ENCODE assay signal across 12 cellular contexts in the genomic region with DNA sequence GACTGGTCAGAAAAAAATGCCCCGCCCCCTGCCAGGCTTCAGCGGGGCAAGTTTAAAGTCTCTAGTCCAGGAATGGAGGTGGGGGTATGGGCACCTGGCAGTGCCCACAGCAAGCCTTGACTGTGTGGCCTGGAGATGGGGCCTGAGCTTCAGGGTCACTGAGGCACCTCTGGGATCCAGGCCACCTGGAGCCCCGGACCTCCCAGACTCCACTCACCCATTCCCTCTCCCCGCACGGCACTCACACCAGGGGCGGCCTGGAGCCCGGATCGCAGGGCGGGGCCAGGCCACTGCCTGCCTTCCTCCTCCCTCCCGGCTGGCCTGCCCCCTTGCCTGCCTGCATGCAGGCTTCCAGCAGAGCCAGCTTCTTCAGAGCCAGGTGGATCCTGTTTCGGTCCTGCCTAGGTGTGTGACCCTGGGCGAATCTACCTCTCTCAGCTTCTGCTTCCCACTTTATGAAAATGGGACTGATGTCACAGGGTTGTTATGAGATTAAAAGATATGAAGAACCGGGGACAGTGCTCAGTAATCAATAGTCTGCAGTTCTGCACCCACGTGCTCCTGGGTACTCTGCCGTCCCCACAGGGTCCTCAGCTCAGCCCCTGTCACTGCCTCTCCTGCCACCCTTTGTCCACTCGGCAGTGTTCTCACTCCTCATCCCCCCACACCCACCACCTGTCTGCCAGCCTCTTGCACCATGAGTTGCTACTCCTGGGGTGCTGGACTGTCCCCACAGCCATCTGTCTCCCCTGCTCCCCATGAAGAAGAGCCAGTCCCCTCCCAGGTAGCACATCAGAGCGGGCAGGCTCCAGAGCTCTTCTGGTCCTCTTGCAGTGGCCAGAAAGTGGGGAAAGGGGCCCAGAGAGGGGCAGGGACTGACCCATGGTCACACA. TPM values are rescaled to one million over a fixed set of nuclear protein-coding genes. Genes with fewer than 3 reads are reported as not detected.
DNase-seq lines count a peak whose midpoint lies in the region; ATAC-seq, FAIRE-seq and TF ChIP-seq lines count a peak whose summit lies in the region.
"Had no signal": no experiment of that assay in that cellular context is flagged by ENCODE, and none has a peak within 500 bp of the region (broad histone marks: within the 10 kb centered on the region; RNA-seq: fewer than 3 reads in every experiment).

No MANE protein-coding gene starts in this region.

- H3K27me3 Mint-ChIP-seq in endothelial cell (ENCODE audit: unreplicated experiment) = peaks cover 19% of the 10 kb centered on the region

- H3K4me1 Mint-ChIP-seq in endothelial cell (ENCODE audit: unreplicated experiment) = peaks cover 4% of the 10 kb centered on the region

- no peaks in the 10 kb centered on the region for H3K9me3 ChIP-seq in A549
- no peaks in the 10 kb centered on the region for H3K9me3 ChIP-seq in HUES48 (ENCODE audit: control insufficient read depth, insufficient read depth, low read length)
- H3K9me3 ChIP-seq: HAP-1 had no signal

- peak; percentile 70 to 88 for DNase-seq in A549 (ENCODE audit: low read depth in 1 of 2, low spot score in 1 of 2)
- peak; percentile 33 for DNase-seq in endothelial cell (ENCODE audit: low spot score)
- peak; percentile 24 to 62 for DNase-seq in lung microvascular endothelial cell (ENCODE audit: low read depth in 2 of 2)
- no peak for DNase-seq in activated CD4-positive, alpha-beta T cell treated with anti-CD3 and anti-CD28 coated beads, Interleukin-2, amount 50 U/mL, for 1 hour
- DNase-seq: activated naive CD8-positive, alpha-beta T cell treated with anti-CD3 and anti-CD28 coated beads, Interleukin-2, amount 10 ng/mL, durations not matched to agents 7 days and 5 days; CD8-positive, alpha-beta memory T cell; stimulated activated CD4-positive, alpha-beta T cell treated with anti-CD3 and anti-CD28 coated beads, Interleukin-2, amount 100 ng/mL, for 48 hours had no signal

- TF ChIP-seq POLR2A in A549 (IDR thresholded peaks at IDR 0.05; ENCODE audit: low read length) = no peak

- peak; percentile 58 to 84 for ATAC-seq in A549
- no peak for ATAC-seq in GM18909 (IDR thresholded peaks at IDR 0.05; ENCODE audit: poor library complexity, unreplicated experiment)
- no peak for ATAC-seq in HG02759 (IDR thresholded peaks at IDR 0.05; ENCODE audit: unreplicated experiment)
- no peak for ATAC-seq in GM18511 (IDR thresholded peaks at IDR 0.05; ENCODE audit: unreplicated experiment)

- CTCF ChIA-PET in A549 (lab: Yijun Ruan, JAX) = interaction anchor here (0.7 to 50.7 kb wide), 4 partner anchors 8 to 457 kb away, joined by 3 to 1391 read pairs (median 14); partner anchors contain the start of genes PPP1R1B and STARD3

- H3K4me2 ChIP-seq in A549 = peak overlapping the region; percentile 70

- no peak overlapping the region for H3K27ac Mint-ChIP-seq in endothelial cell (ENCODE audit: unreplicated experiment)
- H3K27ac Mint-ChIP-seq: activated naive CD8-positive, alpha-beta T cell treated with anti-CD3 and anti-CD28 coated beads, Interleukin-2, amount 10 ng/mL, durations not matched to agents 7 days and 5 days had no signal

- no peak overlapping the region for H3K4me3 Mint-ChIP-seq in endothelial cell (ENCODE audit: unreplicated experiment)
- H3K4me3 Mint-ChIP-seq: activated naive CD8-positive, alpha-beta T cell treated with anti-CD3 and anti-CD28 coated beads, Interleukin-2, amount 10 ng/mL, durations not matched to agents 7 days and 5 days had no signal

- peaks cover 25% of the 10 kb centered on the region for H3K27me3 ChIP-seq in HUES48 (ENCODE audit: control insufficient read depth, insufficient read depth, low read length)

- TF ChIP-seq CTCF in A549 (IDR thresholded peaks at IDR 0.05) (no peak), endothelial cell (IDR thresholded peaks at IDR 0.05; ENCODE audit: unreplicated experiment) (no peak)

- 0 out of 3 replicates have a peak overlapping the region, but pooled peaks have one; percentile 5 for H3K4me3 ChIP-seq in A549
- H3K4me3 ChIP-seq in HUES48 (ENCODE audit: low read depth, low read length) = peak overlapping the region; percentile 46
- H3K4me3 ChIP-seq: HAP-1 had no signal

- H3K36me3 ChIP-seq in HUES48 (ENCODE audit: control insufficient read depth, insufficient read depth, low read length) = peaks cover 20% of the 10 kb centered on the region
- H3K36me3 ChIP-seq: HAP-1 had no signal

- FAIRE-seq in A549 (lab: Jason Lieb, UNC) = no peak

- 23% methylated on average over 17 of the region's 17 CpGs for WGBS in A549 (ENCODE audit: missing lambda C conversion rate)

- POLR2A ChIA-PET in A549 (lab: Yijun Ruan, JAX) = interaction anchor here (0.7 kb wide), 1 partner anchor 66 kb away, joined by 3 read pairs; no protein-coding TSS in a partner anchor

- peaks cover 7% of the 10 kb centered on the region for H3K36me3 Mint-ChIP-seq in endothelial cell (ENCODE audit: low read depth, unreplicated experiment)

- TF ChIP-seq EP300 in A549 (IDR thresholded peaks at IDR 0.05) = no peak

- no peak for TF ChIP-seq RAD21 in A549 (conservative IDR thresholded peaks at IDR 0.05 in 1 of 2, IDR thresholded peaks at IDR 0.05 in 1 of 2)

- H3K9me3 Mint-ChIP-seq in endothelial cell (ENCODE audit: unreplicated experiment) = no peaks in the 10 kb centered on the region
- H3K9me3 Mint-ChIP-seq: activated naive CD8-positive, alpha-beta T cell treated with anti-CD3 and anti-CD28 coated beads, Interleukin-2, amount 10 ng/mL, durations not matched to agents 7 days and 5 days; CD8-positive, alpha-beta memory T cell had no signal

- H3K4me1 ChIP-seq in A549 (peaks cover 61% of the 10 kb centered on the region), HUES48 (ENCODE audit: control insufficient read depth, insufficient read depth, low read length) (peaks cover 49% of the 10 kb centered on the region)

- H3K27ac ChIP-seq in A549 (peak overlapping the region; percentile 25 to 79), HUES48 (ENCODE audit: low read depth, low read length) (peak overlapping the region; percentile 52)

- no peak overlapping the region for H3K9ac ChIP-seq in HUES48 (ENCODE audit: low read depth, low read length)

TF ChIP-seq in A549, 52 proteins besides CTCF, POLR2A, EP300 and RAD21:
- no peak for TF ChIP-seq HEYL (CRISPR knock-in tag; IDR thresholded peaks at IDR 0.05)
- peak; percentile 56 for TF ChIP-seq ZFP36 (IDR thresholded peaks at IDR 0.05; ENCODE audit: borderline replicate concordance, partially characterized antibody)

RNA-seq across cellular contexts. Expression of gene TCAP, which starts 1.2 kb away (rescaled TPM):
- 0.41 and 0.67 TPM in 2 replicates for polyA plus RNA-seq in A549 (2011; rRNA removed)
- 0.40 and 0.61 TPM in 2 replicates for polyA plus RNA-seq in A549 (2012; cell fraction: cytosol; rRNA removed)
- polyA plus RNA-seq in A549 (2012; cell fraction: nucleus; rRNA removed) = 3.7 and 4.3 TPM in 2 replicates
- polyA plus RNA-seq in A549 (2017; fragmentation: RNase III; extraction: RNeasy Plus Mini Kit Qiagen cat#74134 plus additional on column Dnase treatment) = 1.0 to 1.6 TPM (median 1.2 TPM) in 3 replicates
- 0.73 and 1.2 TPM in 2 replicates for polyA minus RNA-seq in A549 (2011; rRNA and poly(A)+ RNA removed)
- 1.2 TPM for total RNA-seq in endothelial cell (ENCODE audit: unreplicated experiment)
- total RNA-seq in lung microvascular endothelial cell = under 0.01 and 0.60 TPM in 2 replicates
- polyA plus RNA-seq: CD8-positive, alpha-beta memory T cell had no signal

RNA-seq across cellular contexts. Expression of gene PNMT, which starts 4.3 kb away (rescaled TPM):
- polyA plus RNA-seq in A549 (2011; rRNA removed) (not detected in 2 replicates), A549 (2017; fragmentation: RNase III; extraction: RNeasy Plus Mini Kit Qiagen cat#74134 plus additional on column Dnase treatment) (0.16 TPM in 1 of 3 replicates, not detected in the others)
- 0.05 and 0.16 TPM in 2 replicates for polyA plus RNA-seq in A549 (2012; cell fraction: cytosol; rRNA removed)
- polyA plus RNA-seq in A549 (2012; cell fraction: nucleus; rRNA removed) = 0.12 TPM in 1 of 2 replicates, not detected in the other
- polyA minus RNA-seq in A549 (2011; rRNA and poly(A)+ RNA removed) = not detected in 2 replicates
- total RNA-seq in endothelial cell (ENCODE audit: unreplicated experiment) (not detected), lung microvascular endothelial cell (0.65 and 2.8 TPM in 2 replicates)
- total RNA-seq: activated naive CD8-positive, alpha-beta T cell treated with anti-CD3 and anti-CD28 coated beads, Interleukin-2, amount 10 ng/mL, durations not matched to agents 7 days and 5 days; CD8-positive, alpha-beta memory T cell had no signal

RNA-seq across cellular contexts. Expression of gene PGAP3, which starts 23.9 kb away (rescaled TPM):
- polyA plus RNA-seq in A549 (2011; rRNA removed) (8.5 and 10.6 TPM in 2 replicates), A549 (2017; fragmentation: RNase III; extraction: RNeasy Plus Mini Kit Qiagen cat#74134 plus additional on column Dnase treatment) (6.2 to 8.0 TPM (median 7.3 TPM) in 3 replicates)
- 8.7 and 11.2 TPM in 2 replicates for polyA plus RNA-seq in A549 (2012; cell fraction: cytosol; rRNA removed)
- polyA plus RNA-seq in A549 (2012; cell fraction: nucleus; rRNA removed) = 45.5 and 48.0 TPM in 2 replicates
- polyA minus RNA-seq in A549 (2011; rRNA and poly(A)+ RNA removed) = 15.5 and 18.5 TPM in 2 replicates
- total RNA-seq in endothelial cell (ENCODE audit: unreplicated experiment) (11.2 TPM), lung microvascular endothelial cell (3.2 and 3.3 TPM in 2 replicates)

RNA-seq across cellular contexts. Expression of gene STARD3, which starts 27.0 kb away (rescaled TPM):
- polyA plus RNA-seq in A549 (2011; rRNA removed) (56.0 and 60.9 TPM in 2 replicates), A549 (2017; fragmentation: RNase III; extraction: RNeasy Plus Mini Kit Qiagen cat#74134 plus additional on column Dnase treatment) (53.0 to 56.1 TPM (median 54.6 TPM) in 3 replicates)
- polyA plus RNA-seq in A549 (2012; cell fraction: cytosol; rRNA removed) = 83.7 and 101 TPM in 2 replicates
- 261 and 339 TPM in 2 replicates for polyA plus RNA-seq in A549 (2012; cell fraction: nucleus; rRNA removed)
- polyA minus RNA-seq in A549 (2011; rRNA and poly(A)+ RNA removed) = 77.8 and 87.0 TPM in 2 replicates
- total RNA-seq in endothelial cell (ENCODE audit: unreplicated experiment) (77.7 TPM), lung microvascular endothelial cell (29.2 and 52.0 TPM in 2 replicates)

RNA-seq across cellular contexts. Expression of gene ERBB2, which starts 35.9 kb away (rescaled TPM):
- polyA plus RNA-seq in A549 (2011; rRNA removed) (22.4 and 34.8 TPM in 2 replicates), A549 (2017; fragmentation: RNase III; extraction: RNeasy Plus Mini Kit Qiagen cat#74134 plus additional on column Dnase treatment) (28.6 to 32.4 TPM (median 32.0 TPM) in 3 replicates)
- polyA plus RNA-seq in A549 (2012; cell fraction: cytosol; rRNA removed) = 18.9 and 24.0 TPM in 2 replicates
- 55.4 and 64.4 TPM in 2 replicates for polyA plus RNA-seq in A549 (2012; cell fraction: nucleus; rRNA removed)
- polyA minus RNA-seq in A549 (2011; rRNA and poly(A)+ RNA removed) = 74.9 and 108 TPM in 2 replicates
- total RNA-seq in endothelial cell (ENCODE audit: unreplicated experiment) (49.0 TPM), lung microvascular endothelial cell (0.60 and 1.7 TPM in 2 replicates)

Comparison
In these comparisons a context has a peak if more than half of its experiments do, and no peak if none do; other contexts are left out.
1. ATAC-seq: peak in A549 (2 of 2); none in GM18909 (single experiment), HG02759 (single experiment) and GM18511 (single experiment).